Comparison of ENCODE assay signal across 8 cellular contexts in the genomic region with DNA sequence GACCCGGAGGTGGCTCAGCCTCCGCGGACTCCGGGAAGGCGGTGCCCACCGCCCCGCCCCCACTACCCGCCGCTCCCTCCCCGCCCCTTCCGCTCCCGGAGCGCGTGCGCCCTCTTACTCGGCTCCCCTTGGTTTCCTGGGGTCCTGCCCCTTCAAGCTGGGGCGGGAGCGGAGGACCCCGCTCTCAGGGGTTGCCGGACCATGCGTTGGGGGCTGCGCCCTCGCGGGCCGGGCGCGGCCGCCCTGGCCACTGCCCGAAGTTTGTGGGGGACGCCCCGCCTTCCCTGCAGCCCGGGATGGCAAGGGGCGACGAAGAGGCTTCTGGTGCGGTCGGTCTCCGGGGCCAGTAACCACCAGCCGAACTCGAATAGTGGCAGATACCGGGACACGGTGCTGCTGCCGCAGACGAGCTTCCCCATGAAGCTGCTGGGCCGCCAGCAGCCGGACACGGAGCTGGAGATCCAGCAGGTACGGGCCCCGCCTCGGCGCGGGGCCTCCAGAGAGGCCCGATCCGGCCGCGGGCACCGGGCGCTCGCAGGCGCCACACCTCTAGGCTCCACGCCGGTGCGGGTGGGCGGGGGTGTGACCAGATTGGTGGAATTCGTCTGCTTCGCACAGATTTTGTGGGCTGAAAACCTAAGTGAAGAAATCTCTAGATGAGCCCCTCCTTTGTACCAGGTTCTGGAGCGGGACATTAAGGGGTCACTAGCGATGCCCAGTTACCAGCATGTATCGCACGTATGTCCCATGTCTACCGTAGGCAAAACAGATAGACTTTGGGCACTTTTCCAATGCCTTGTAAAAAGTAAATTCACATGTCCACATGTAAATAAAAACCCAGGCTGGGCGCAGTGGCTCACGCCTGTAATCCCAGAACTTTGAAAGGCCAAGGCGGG. TPM values are rescaled to one million over a fixed set of nuclear protein-coding genes. Genes with fewer than 3 reads are reported as not detected.
A peak's percentile ranks its signal among the peaks of the same experiment; 100 is the strongest.
DNase-seq lines count a peak whose midpoint lies in the region; TF ChIP-seq lines count a peak whose summit lies in the region.

A gene (plus strand): TSS at position 117 of the 896 bp plus-strand sequence. CDS start 85 bp downstream, at position 202.

- peaks cover 14% of the 10 kb centered on the region for H3K36me3 Mint-ChIP-seq in T-helper 1 cell treated with Interleukin-12 subunit alpha and Interleukin-12 subunit beta and Interleukin-4 antibody, amounts not matched to agents 30 μg/mL and 1 μg/mL, for 36 hours (ENCODE audit: low read depth)

- H3K27me3 Mint-ChIP-seq in T-helper 1 cell treated with Interleukin-12 subunit alpha and Interleukin-12 subunit beta and Interleukin-4 antibody, amounts not matched to agents 30 μg/mL and 1 μg/mL, for 36 hours (ENCODE audit: low read depth) = no peaks in the 10 kb centered on the region

- intact Hi-C loops in uterus (cut with DNase I; ENCODE audit: low total_unique reads) = no loop called here

- H3K4me1 Mint-ChIP-seq in T-helper 1 cell treated with Interleukin-12 subunit alpha and Interleukin-12 subunit beta and Interleukin-4 antibody, amounts not matched to agents 30 μg/mL and 1 μg/mL, for 36 hours (ENCODE audit: low read depth) = peaks cover 17% of the 10 kb centered on the region

- DNase-seq in HFF-Myc (ENCODE audit: extremely low read depth, low read depth) = peak; percentile 32
- peak; percentile 89 for DNase-seq in NB4 (ENCODE audit: low read depth)
- DNase-seq in amygdala (lab: John Stamatoyannopoulos, UW) = peak in 53 of 56 donors; percentile 38 to 89 (median 79)
- DNase-seq in right atrium auricular region (ENCODE audit: low spot score) = peak; percentile 73
- DNase-seq in putamen (ENCODE audit: low spot score) = peak; percentile 90
- DNase-seq in uterus = peak in 1 of 2 donors; percentile 88

- peak within 1 kb of the TSS; percentile 84 to 89 for H3K27ac ChIP-seq in right atrium auricular region
- H3K27ac ChIP-seq in uterus = peak within 1 kb of the TSS; percentile 80 to 91

- H3K36me3 ChIP-seq in right atrium auricular region = peaks cover 21% of the 10 kb centered on the region
- H3K36me3 ChIP-seq in uterus = no peaks in the 10 kb centered on the region

- H3K27ac Mint-ChIP-seq in T-helper 1 cell treated with Interleukin-12 subunit alpha and Interleukin-12 subunit beta and Interleukin-4 antibody, amounts not matched to agents 30 μg/mL and 1 μg/mL, for 36 hours = peak within 1 kb of the TSS; percentile 26

- TF ChIP-seq CTCF in HFF-Myc (IDR thresholded peaks at IDR 0.05; ENCODE audit: low read depth, low read length, missing control alignments) (no peak), NB4 (IDR thresholded peaks at IDR 0.05; ENCODE audit: low read depth, low read length) (no peak), right atrium auricular region (IDR thresholded peaks at IDR 0.05) (no peak), uterus (IDR thresholded peaks at IDR 0.05) (no peak)

- peak within 1 kb of the TSS; percentile 46 for H3K4me3 Mint-ChIP-seq in T-helper 1 cell treated with Interleukin-12 subunit alpha and Interleukin-12 subunit beta and Interleukin-4 antibody, amounts not matched to agents 30 μg/mL and 1 μg/mL, for 36 hours

- no peaks in the 10 kb centered on the region for H3K9me3 ChIP-seq in right atrium auricular region
- H3K9me3 ChIP-seq in uterus = no peaks in the 10 kb centered on the region

- H3K4me1 ChIP-seq in right atrium auricular region (peaks cover 0 to 19% of the 10 kb centered on the region in 2 donors), uterus (peaks cover 0 to 8% of the 10 kb centered on the region in 2 donors)

- H3K9me3 Mint-ChIP-seq in T-helper 1 cell treated with Interleukin-12 subunit alpha and Interleukin-12 subunit beta and Interleukin-4 antibody, amounts not matched to agents 30 μg/mL and 1 μg/mL, for 36 hours = no peaks in the 10 kb centered on the region

- H3K27me3 ChIP-seq in right atrium auricular region = no peaks in the 10 kb centered on the region
- no peaks in the 10 kb centered on the region for H3K27me3 ChIP-seq in uterus

- TF ChIP-seq POLR2A in GM10847 (IDR thresholded peaks at IDR 0.05; ENCODE audit: extremely low read depth, insufficient read length) (peak; percentile 62), NB4 (IDR thresholded peaks at IDR 0.05; ENCODE audit: extremely low read depth, insufficient read length) (peak; percentile 67), uterus (IDR thresholded peaks at IDR 0.05) (peak in 1 of 2 donors; percentile 45)

- H3K4me3 ChIP-seq in HFF-Myc (replicated peaks; ENCODE audit: low read depth, low read length) (peak within 1 kb of the TSS; percentile 82), NB4 (ENCODE audit: low read depth, low read length) (peak within 1 kb of the TSS; percentile 90), right atrium auricular region (peak within 1 kb of the TSS; percentile 83 to 96), uterus (peak within 1 kb of the TSS; percentile 82 to 89)

RNA-seq across cellular contexts. Expression of the gene that starts here (rescaled TPM):
- total RNA-seq in right atrium auricular region (10 to 100 TPM; 44.2 to 71.3 TPM), uterus (10 to 100 TPM; 41.0 to 76.5 (median 49.8) TPM)
